ENCODE assay signal across 24 cellular contexts in genomic region chr4:34731045-34731444, GRCh38.
A peak's percentile ranks its signal among the peaks of the same experiment; 100 is the strongest.
DNase-seq lines count a peak whose midpoint lies in the region; ATAC-seq and TF ChIP-seq lines count a peak whose summit lies in the region.
"Had no signal": no experiment of that assay in that cellular context is flagged by ENCODE, and none has a peak within 500 bp of the region (broad histone marks: within the 10 kb centered on the region; RNA-seq: fewer than 3 reads in every experiment).

No MANE protein-coding gene starts in this region.

- TF ChIP-seq CTCF in GM23338 (conservative IDR thresholded peaks at IDR 0.05; ENCODE audit: low read depth in 2 of 2) = no peak
- no peak for TF ChIP-seq CTCF in retinal pigment epithelial cell (conservative IDR thresholded peaks at IDR 0.05; ENCODE audit: low read depth, low read length)
- TF ChIP-seq CTCF in WERI-Rb-1 (IDR thresholded peaks at IDR 0.05; ENCODE audit: low read depth, low read length) = no peak

- H3K9ac ChIP-seq in adipocyte (ENCODE audit: low read length) = no peak overlapping the region

- ATAC-seq in GM23338 (no peak), aorta (ENCODE audit: low FRiP score) (no peak)
- ATAC-seq: activated CD4-positive, CD25-positive, alpha-beta regulatory T cell treated with anti-CD3 and anti-CD28 coated beads, Interleukin-2, amount 50 U/mL, for 24 hours; HCT116; naive thymus-derived CD8-positive, alpha-beta T cell had no signal

- H4K20me1 ChIP-seq in GM23338 (replicated peaks; ENCODE audit: insufficient read depth) = no peaks in the 10 kb centered on the region

- H3K4me1 Mint-ChIP-seq in GM23338 = peaks cover 5% of the 10 kb centered on the region
- no peaks in the 10 kb centered on the region for H3K4me1 Mint-ChIP-seq in activated naive CD4-positive, alpha-beta T cell treated with anti-CD3 and anti-CD28 coated beads for 36 hours (ENCODE audit: low read depth)
- H3K4me1 Mint-ChIP-seq: activated CD4-positive, alpha-beta memory T cell treated with anti-CD3 and anti-CD28 coated beads, Interleukin-2, amount 10 ng/mL, durations not matched to agents 7 days and 5 days; naive thymus-derived CD8-positive, alpha-beta T cell had no signal

- H3K27me3 ChIP-seq in GM23338 (ENCODE audit: insufficient read depth) (no peaks in the 10 kb centered on the region), adipocyte (replicated peaks; ENCODE audit: control insufficient read depth, insufficient read depth, low read length) (no peaks in the 10 kb centered on the region), aorta (ENCODE audit: control insufficient read depth in 1 of 2, insufficient read depth in 2 of 2, low read length in 1 of 2) (no peaks in the 10 kb centered on the region), WERI-Rb-1 (ENCODE audit: insufficient read depth, low read depth, severe bottlenecking) (no peaks in the 10 kb centered on the region)
- H3K27me3 ChIP-seq: right lobe of liver had no signal

- H3K36me3 ChIP-seq in GM23338 (ENCODE audit: insufficient read depth) (no peaks in the 10 kb centered on the region), adipocyte (ENCODE audit: control insufficient read depth, insufficient read depth, low read length, severe bottlenecking) (no peaks in the 10 kb centered on the region), aorta (ENCODE audit: control insufficient read depth in 1 of 2, insufficient read depth in 2 of 2, low read length in 1 of 2) (no peaks in the 10 kb centered on the region), WERI-Rb-1 (no peaks in the 10 kb centered on the region)
- H3K36me3 ChIP-seq: right lobe of liver had no signal

- H3K4me3 ChIP-seq in GM23338 = no peak overlapping the region
- H3K4me3 ChIP-seq in adipocyte (ENCODE audit: low read length) = peak overlapping the region; percentile 3
- H3K4me3 ChIP-seq in retinal pigment epithelial cell (ENCODE audit: low read length) = no peak overlapping the region
- H3K4me3 ChIP-seq in aorta (ENCODE audit: low read length in 2 of 2) = no peak overlapping the region
- H3K4me3 ChIP-seq in WERI-Rb-1 (ENCODE audit: low read depth, low read length) = no peak overlapping the region
- H3K4me3 ChIP-seq: right lobe of liver had no signal

- H3K79me2 ChIP-seq in GM23338 (replicated peaks; ENCODE audit: insufficient read depth) = no peaks in the 10 kb centered on the region

- H3F3A ChIP-seq in GM23338 (replicated peaks; ENCODE audit: low read depth) = no peaks in the 10 kb centered on the region

- no peak overlapping the region for H3K4me2 ChIP-seq in GM23338

- H3K36me3 Mint-ChIP-seq in GM23338 (ENCODE audit: low read depth) = no peaks in the 10 kb centered on the region
- H3K36me3 Mint-ChIP-seq in activated naive CD4-positive, alpha-beta T cell treated with anti-CD3 and anti-CD28 coated beads for 36 hours (ENCODE audit: low read depth) = no peaks in the 10 kb centered on the region
- H3K36me3 Mint-ChIP-seq: naive thymus-derived CD8-positive, alpha-beta T cell had no signal

- no peaks in the 10 kb centered on the region for H3K9me2 ChIP-seq in GM23338 (ENCODE audit: insufficient read depth)

- no peak for DNase-seq in GM23338 (ENCODE audit: low spot score)
- DNase-seq in adipocyte (ENCODE audit: low read depth) = no peak
- DNase-seq in fibroblast of the conjunctiva (ENCODE audit: low read depth) = peak; percentile 20
- peak; percentile 39 for DNase-seq in retinal pigment epithelial cell (ENCODE audit: low read depth)
- DNase-seq in aorta = no peak
- no peak for DNase-seq in activated naive CD4-positive, alpha-beta T cell treated with anti-CD3 and anti-CD28 coated beads for 36 hours
- no peak for DNase-seq in NCI-H345 (lab: John Stamatoyannopoulos, UW)
- DNase-seq in WERI-Rb-1 = no peak
- DNase-seq: activated CD4-positive, alpha-beta memory T cell treated with anti-CD3 and anti-CD28 coated beads, Interleukin-2, amount 10 ng/mL, durations not matched to agents 7 days and 5 days; activated gamma-delta T cell treated with Interleukin-2 at 50 U/mL for 16 hours; amygdala; erythroblast; KBM-7; left cardiac atrium; mesendoderm; naive thymus-derived CD8-positive, alpha-beta T cell; NCI-H1694 treated with DMSO at 0.1 percent for 48 hours; NCI-H82; right lobe of liver; SHP77; SW 1271 had no signal

- H3K9me3 ChIP-seq in adipocyte (ENCODE audit: control insufficient read depth, low read length) (no peaks in the 10 kb centered on the region), aorta (ENCODE audit: control insufficient read depth, low read length) (peaks cover 2% of the 10 kb centered on the region), WERI-Rb-1 (ENCODE audit: severe bottlenecking) (no peaks in the 10 kb centered on the region)
- H3K9me3 ChIP-seq: right lobe of liver had no signal

- H3K27ac ChIP-seq in GM23338 (ENCODE audit: low read depth) = no peak overlapping the region
- H3K27ac ChIP-seq in aorta (ENCODE audit: low read depth in 1 of 2, low read length in 2 of 2) = no peak overlapping the region
- H3K27ac ChIP-seq in WERI-Rb-1 = no peak overlapping the region
- H3K27ac ChIP-seq: C4-2B, right lobe of liver had no signal

- intact Hi-C loops in aorta (cut with DNase I) = no loop called here
- intact Hi-C loops in activated naive CD4-positive, alpha-beta T cell treated with anti-CD3 and anti-CD28 coated beads for 36 hours (cut with micrococcal nuclease) = no loop called here

- no peaks in the 10 kb centered on the region for H3K27me3 Mint-ChIP-seq in GM23338 (ENCODE audit: insufficient read depth, low read depth, poor library complexity)
- H3K27me3 Mint-ChIP-seq in activated naive CD4-positive, alpha-beta T cell treated with anti-CD3 and anti-CD28 coated beads for 36 hours (ENCODE audit: low read depth) = no peaks in the 10 kb centered on the region
- H3K27me3 Mint-ChIP-seq: activated CD4-positive, alpha-beta memory T cell treated with anti-CD3 and anti-CD28 coated beads, Interleukin-2, amount 10 ng/mL, durations not matched to agents 7 days and 5 days; naive thymus-derived CD8-positive, alpha-beta T cell had no signal

- CTCF ChIA-PET in activated naive CD4-positive, alpha-beta T cell treated with anti-CD3 and anti-CD28 coated beads for 36 hours (lab: Charles Lee) = no interaction called here

- peak overlapping the region; percentile 17; the same call in 1 of the 2 replicates for H3K27ac Mint-ChIP-seq in GM23338
- H3K27ac Mint-ChIP-seq in activated naive CD4-positive, alpha-beta T cell treated with anti-CD3 and anti-CD28 coated beads for 36 hours = no peak overlapping the region
- H3K27ac Mint-ChIP-seq: activated CD4-positive, alpha-beta memory T cell treated with anti-CD3 and anti-CD28 coated beads, Interleukin-2, amount 10 ng/mL, durations not matched to agents 7 days and 5 days; naive thymus-derived CD8-positive, alpha-beta T cell had no signal

- no peaks in the 10 kb centered on the region for H3K4me1 ChIP-seq in GM23338 (ENCODE audit: insufficient read depth)
- peaks cover 34% of the 10 kb centered on the region for H3K4me1 ChIP-seq in adipocyte (ENCODE audit: control insufficient read depth, insufficient read depth, low read length)
- H3K4me1 ChIP-seq in aorta (ENCODE audit: control insufficient read depth in 1 of 2, insufficient read depth in 2 of 2, low read length in 2 of 2) = no peaks in the 10 kb centered on the region

- H3K4me3 Mint-ChIP-seq in GM23338 = no peak overlapping the region
- no peak overlapping the region for H3K4me3 Mint-ChIP-seq in activated naive CD4-positive, alpha-beta T cell treated with anti-CD3 and anti-CD28 coated beads for 36 hours
- H3K4me3 Mint-ChIP-seq: activated CD4-positive, alpha-beta memory T cell treated with anti-CD3 and anti-CD28 coated beads, Interleukin-2, amount 10 ng/mL, durations not matched to agents 7 days and 5 days; naive thymus-derived CD8-positive, alpha-beta T cell had no signal

- H2AFZ ChIP-seq in GM23338 = no peak overlapping the region

- no peaks in the 10 kb centered on the region for H3K9me3 Mint-ChIP-seq in GM23338
- peaks cover 4% of the 10 kb centered on the region for H3K9me3 Mint-ChIP-seq in activated naive CD4-positive, alpha-beta T cell treated with anti-CD3 and anti-CD28 coated beads for 36 hours

TF ChIP-seq in GM23338, 12 proteins besides CTCF, POLR2A, EP300 and RAD21:
- TF ChIP-seq ETS1 (IDR thresholded peaks at IDR 0.05) (no peak), STAT1 (IDR thresholded peaks at IDR 0.05; ENCODE audit: unreplicated experiment) (no peak), ZNF331 (CRISPR knock-in tag; IDR thresholded peaks at IDR 0.05; ENCODE audit: low read depth) (no peak), NANOG (IDR thresholded peaks at IDR 0.05; ENCODE audit: borderline replicate concordance) (no peak), EZH2 (IDR thresholded peaks at IDR 0.05; ENCODE audit: low read depth, unreplicated experiment) (no peak), CREB1 (CRISPR knock-in tag; IDR thresholded peaks at IDR 0.05; ENCODE audit: low read depth) (no peak)

Comparison
In these comparisons a context has a peak if more than half of its experiments do, and no peak if none do; other contexts are left out.
1. DNase-seq: peak in fibroblast of the conjunctiva (single experiment) and retinal pigment epithelial cell (single experiment); none in GM23338 (single experiment), adipocyte (single experiment), aorta (0 of 2), activated naive CD4-positive, alpha-beta T cell treated with anti-CD3 and anti-CD28 coated beads for 36 hours (single experiment), NCI-H345 (single experiment) and WERI-Rb-1 (single experiment).